Comparison of ENCODE assay signal across 8 cellular contexts in genomic region chr4:41933997-41934812, GRCh38. TPM values are rescaled to one million over a fixed set of nuclear protein-coding genes. Genes with fewer than 3 reads are reported as not detected.
A peak's percentile ranks its signal among the peaks of the same experiment; 100 is the strongest.
DNase-seq lines count a peak whose midpoint lies in the region; ATAC-seq and TF ChIP-seq lines count a peak whose summit lies in the region.

No MANE protein-coding gene starts in this region.

- peak overlapping the region; percentile 98 for H3K4me3 Mint-ChIP-seq in activated T-cell treated with anti-CD3 and anti-CD28 coated beads, Interleukin-2, amount 50 U/mL, for 4 hours
- peak overlapping the region; percentile 99 for H3K4me3 Mint-ChIP-seq in WTC11

- ATAC-seq in activated T-cell treated with anti-CD3 and anti-CD28 coated beads, Interleukin-2, amount 50 U/mL, for 4 hours: no peak
- no peak for ATAC-seq in WTC11
- no peak for ATAC-seq in GM21367 (IDR thresholded peaks at IDR 0.05; ENCODE audit: unreplicated experiment)

- peaks cover 0 to 31% (median 6%) of the 10 kb centered on the region in 4 donors for H3K4me1 ChIP-seq in tibial artery

- POLR2A ChIA-PET in WTC11 (lab: Charles Lee): interaction anchor here (0.6 to 1.2 kb wide), 3 partner anchors 11 to 25 kb away, joined by 3 to 4 read pairs (median 3); no protein-coding TSS in a partner anchor

- H3K4me1 Mint-ChIP-seq in activated T-cell treated with anti-CD3 and anti-CD28 coated beads, Interleukin-2, amount 50 U/mL, for 4 hours (ENCODE audit: low read depth): peaks cover 42% of the 10 kb centered on the region
- peaks cover 31% of the 10 kb centered on the region for H3K4me1 Mint-ChIP-seq in WTC11

- peak overlapping the region; percentile 64 to 79 for H3K27ac ChIP-seq in tibial artery

- no peak for DNase-seq in activated T-cell treated with anti-CD3 and anti-CD28 coated beads, Interleukin-2, amount 50 U/mL, for 4 hours
- no peak for DNase-seq in activated T-cell treated with anti-CD3 and anti-CD28 coated beads, Interleukin-2, amount 50 U/mL, for 1 hour
- no peak for DNase-seq in WTC11 (ENCODE audit: low spot score)
- no peak for DNase-seq in tibial artery
- no peak for DNase-seq in activated effector memory CD4-positive, alpha-beta T cell treated with Interleukin-2 at 50 U/mL for 16 hours
- DNase-seq in NCI-H2171 (lab: John Stamatoyannopoulos, UW): no peak

- no peaks in the 10 kb centered on the region for H3K9me3 ChIP-seq in iPS-18c (ENCODE audit: control insufficient read depth, insufficient read depth, low read length)
- no peaks in the 10 kb centered on the region for H3K9me3 ChIP-seq in tibial artery

- no peaks in the 10 kb centered on the region for H3K27me3 ChIP-seq in tibial artery

- peaks cover 0 to 3% (median 3%) of the 10 kb centered on the region in 3 donors for H3K36me3 ChIP-seq in tibial artery

- H3K36me3 Mint-ChIP-seq in activated T-cell treated with anti-CD3 and anti-CD28 coated beads, Interleukin-2, amount 50 U/mL, for 4 hours (ENCODE audit: insufficient read depth): peaks cover 13% of the 10 kb centered on the region
- peaks cover 14% of the 10 kb centered on the region for H3K36me3 Mint-ChIP-seq in WTC11

- no peaks in the 10 kb centered on the region for H3K27me3 Mint-ChIP-seq in activated T-cell treated with anti-CD3 and anti-CD28 coated beads, Interleukin-2, amount 50 U/mL, for 4 hours (ENCODE audit: low read depth)
- peaks cover 17% of the 10 kb centered on the region for H3K27me3 Mint-ChIP-seq in WTC11 (ENCODE audit: low read depth)

- CTCF ChIA-PET in WTC11 (lab: Charles Lee): interaction anchor here (0.8 kb wide), 1 partner anchor 24 kb away, joined by 3 read pairs; no protein-coding TSS in a partner anchor

- intact Hi-C loops in tibial artery (cut with DNase I; ENCODE audit: low total_unique reads): no loop called here

- no peaks in the 10 kb centered on the region for H3K9me3 Mint-ChIP-seq in activated T-cell treated with anti-CD3 and anti-CD28 coated beads, Interleukin-2, amount 50 U/mL, for 4 hours
- peaks cover 5% of the 10 kb centered on the region for H3K9me3 Mint-ChIP-seq in WTC11

- TF ChIP-seq CTCF in WTC11 (IDR thresholded peaks at IDR 0.05): no peak
- no peak for TF ChIP-seq CTCF in tibial artery (IDR thresholded peaks at IDR 0.05)

- H3K4me3 ChIP-seq in iPS-18c (ENCODE audit: insufficient read depth, low read depth, low read length) (peak overlapping the region; percentile 70; the same call in 1 of the 2 replicates), tibial artery (peak overlapping the region; percentile 82 to 94)

- no peak overlapping the region for H3K27ac Mint-ChIP-seq in WTC11

TF ChIP-seq in WTC11, 78 proteins besides CTCF, POLR2A, EP300 and RAD21:
- TF ChIP-seq CBFB (CRISPR knock-in tag; IDR thresholded peaks at IDR 0.05; ENCODE audit: low read depth) (no peak), NFYB (CRISPR knock-in tag; conservative IDR thresholded peaks at IDR 0.05; ENCODE audit: low read depth) (peak; percentile 52), SMAD3 (CRISPR knock-in tag; IDR thresholded peaks at IDR 0.05; ENCODE audit: borderline replicate concordance) (no peak), E2F1 (CRISPR knock-in tag; IDR thresholded peaks at IDR 0.05) (no peak), PREB (CRISPR knock-in tag; IDR thresholded peaks at IDR 0.05; ENCODE audit: borderline replicate concordance) (no peak), TEAD4 (CRISPR knock-in tag; IDR thresholded peaks at IDR 0.05) (no peak), AR (CRISPR knock-in tag; IDR thresholded peaks at IDR 0.05) (no peak), GRHL2 (CRISPR knock-in tag; IDR thresholded peaks at IDR 0.05; ENCODE audit: insufficient replicate concordance, severe bottlenecking) (no peak)

RNA-seq across cellular contexts. Expression of gene TMEM33, which starts 1.0 kb away (rescaled TPM):
- total RNA-seq in activated T-cell treated with anti-CD3 and anti-CD28 coated beads, Interleukin-2, amount 50 U/mL, for 4 hours: 100 to 1,000 TPM in 1 of 3 donors, 10 to 100 TPM in 2; 89.1 to 103 (median 99.4) TPM
- 80.8 to 82.4 TPM (median 81.4 TPM) in 3 replicates for total RNA-seq in WTC11 (2021)

RNA-seq across cellular contexts. Expression of gene DCAF4L1, which starts 47.4 kb away (rescaled TPM):
- total RNA-seq in activated T-cell treated with anti-CD3 and anti-CD28 coated beads, Interleukin-2, amount 50 U/mL, for 4 hours: under 1 TPM; 0.27 to 0.42 (median 0.38) TPM
- 0.09 to 0.31 TPM (median 0.14 TPM) in 3 replicates for total RNA-seq in WTC11 (2021)

RNA-seq across cellular contexts. Expression of gene SLC30A9, which starts 56.1 kb away (rescaled TPM):
- 10 to 100 TPM; 36.4 to 44.3 (median 37.6) TPM for total RNA-seq in activated T-cell treated with anti-CD3 and anti-CD28 coated beads, Interleukin-2, amount 50 U/mL, for 4 hours
- total RNA-seq in WTC11 (2021): 66.0 to 72.2 TPM (median 70.1 TPM) in 3 replicates
